ENCODE assay signal across 7 cellular contexts in the genomic region with DNA sequence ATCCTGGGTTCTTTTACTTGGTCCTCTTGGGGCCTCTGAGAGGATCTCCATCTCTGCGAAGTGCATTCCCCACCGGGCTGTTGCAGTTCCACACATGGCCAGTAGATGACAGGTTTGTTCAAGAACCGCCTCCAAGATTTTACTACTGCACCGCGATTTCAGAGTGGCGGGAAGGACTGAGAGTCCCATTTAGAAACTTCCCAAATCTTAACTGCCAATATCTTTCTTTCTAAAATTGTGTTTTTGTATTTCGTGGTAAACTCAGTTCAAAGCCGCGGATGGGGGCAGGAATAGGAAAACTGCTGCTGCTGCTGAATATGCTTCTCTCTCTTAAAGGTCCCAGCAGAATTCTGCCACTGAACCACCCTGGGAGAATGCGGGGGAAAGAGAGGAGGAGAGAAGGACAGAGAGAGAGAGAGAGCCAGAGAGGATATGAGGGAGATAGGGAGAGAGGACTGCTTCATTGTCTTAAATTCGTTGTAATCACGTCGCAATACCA. TPM values are rescaled to one million over a fixed set of nuclear protein-coding genes. Genes with fewer than 3 reads are reported as not detected.
DNase-seq lines count a peak whose midpoint lies in the region; ATAC-seq and TF ChIP-seq lines count a peak whose summit lies in the region.

No MANE protein-coding gene starts in this region.

- DNase-seq in NCI-H187 (lab: John Stamatoyannopoulos, UW) = peak; percentile 21 to 43
- DNase-seq in UCSD-AML1 (lab: John Stamatoyannopoulos, UW; ENCODE audit: unreplicated experiment) = peak; percentile 68
- DNase-seq in body of pancreas = peak; percentile 72 to 82 (median 78)
- DNase-seq in stimulated activated CD4-positive, alpha-beta T cell treated with anti-CD3 and anti-CD28 coated beads, Interleukin-12 subunit alpha, Interleukin-12 subunit beta, amount 100 ng/mL, for 48 hours (ENCODE audit: low read depth in 2 of 3, low spot score in 1 of 3) = peak; percentile 58 to 81 (median 66)

- H3K27ac ChIP-seq in body of pancreas = no peak overlapping the region
- no peak overlapping the region for H3K27ac ChIP-seq in iPS-18a (ENCODE audit: low read length)

- H3K4me1 ChIP-seq in body of pancreas (no peaks in the 10 kb centered on the region), iPS-18a (ENCODE audit: control insufficient read depth, low read depth, low read length) (no peaks in the 10 kb centered on the region)

- intact Hi-C loops in body of pancreas (cut with DNase I) = loop anchor here (5.0 kb wide), 1 partner anchor 287 kb away; no protein-coding TSS in a partner anchor

- ATAC-seq in body of pancreas = peak; percentile 90
- no peak for ATAC-seq in HG03469 (IDR thresholded peaks at IDR 0.05; ENCODE audit: unreplicated experiment)

- H3K9ac ChIP-seq in iPS-18a (ENCODE audit: low read length) = no peak overlapping the region

- H3K4me3 ChIP-seq in body of pancreas = no peak overlapping the region
- H3K4me3 ChIP-seq in iPS-18a (ENCODE audit: low read length) = peak overlapping the region; percentile 53

- 5 to 6% methylated on average over 13 of the region's 13 CpGs for WGBS in body of pancreas, 2 donors

- TF ChIP-seq POLR2A in body of pancreas (IDR thresholded peaks at IDR 0.05) = no peak

- TF ChIP-seq CTCF in GM12872 (IDR thresholded peaks at IDR 0.05; ENCODE audit: insufficient read depth, low read depth, low read length) = peak; percentile 98
- peak; percentile 85 to 100 (median 91) for TF ChIP-seq CTCF in body of pancreas (IDR thresholded peaks at IDR 0.05)

- H3K27me3 ChIP-seq in body of pancreas = peaks cover 0 to 5% of the 10 kb centered on the region in 2 donors
- H3K27me3 ChIP-seq in iPS-18a (ENCODE audit: control insufficient read depth, insufficient read depth, low read length) = peaks cover 19% of the 10 kb centered on the region

- H3K9me3 ChIP-seq in body of pancreas = no peaks in the 10 kb centered on the region
- H3K9me3 ChIP-seq in iPS-18a (ENCODE audit: control insufficient read depth, low read depth, low read length) = no peaks in the 10 kb centered on the region

- no peaks in the 10 kb centered on the region for H3K36me3 ChIP-seq in body of pancreas (replicated peaks in 1 of 2; ENCODE audit: insufficient read depth in 1 of 2, low read depth in 2 of 2)
- H3K36me3 ChIP-seq in iPS-18a (ENCODE audit: control insufficient read depth, low read depth, low read length) = no peaks in the 10 kb centered on the region

RNA-seq across cellular contexts. Expression of a gene that starts 8.6 kb away (rescaled TPM):
- not detected for total RNA-seq in body of pancreas

RNA-seq across cellular contexts. Expression of a gene that starts 24.1 kb away (rescaled TPM):
- 100 to 1,000 TPM in 1 of 2 donors, 10 to 100 TPM in 1; 20.1 to 129 TPM for total RNA-seq in body of pancreas

RNA-seq across cellular contexts. Expression of a gene that starts 43.9 kb away (rescaled TPM):
- total RNA-seq in body of pancreas = not detected
